Comparison of ENCODE assay signal across 26 cellular contexts in genomic region chr1:173744651-173745050, GRCh38.
"Had no signal": no experiment of that assay in that cellular context is flagged by ENCODE, and none has a peak within 500 bp of the region (broad histone marks: within the 10 kb centered on the region; RNA-seq: fewer than 3 reads in every experiment).

No MANE protein-coding gene starts in this region.

- FAIRE-seq: small intestine, urothelium cell line had no signal

- H3K27ac ChIP-seq: neutrophil, ovary, parathyroid adenoma, psoas muscle, right lobe of liver, sigmoid colon, stomach, thoracic aorta, thyroid gland, tibial nerve, upper lobe of left lung, vagina had no signal

- DNase-seq: naive thymus-derived CD8-positive, alpha-beta T cell; nephron progenitor cell; nucleus accumbens; ovary; posterior cingulate gyrus; psoas muscle; right cardiac atrium; right lobe of liver; sigmoid colon; small intestine; stimulated activated CD4-positive, alpha-beta T cell treated with anti-CD3 and anti-CD28 coated beads, Interleukin-15, amount 100 ng/mL, for 24 hours; stimulated activated CD4-positive, alpha-beta T cell treated with anti-CD3 and anti-CD28 coated beads, Interleukin-2, amount 100 ng/mL, for 24 hours; stimulated activated CD4-positive, alpha-beta T cell treated with anti-CD3 and anti-CD28 coated beads, Interleukin-2, amount 100 ng/mL, for 48 hours; stimulated activated CD4-positive, alpha-beta T cell treated with anti-CD3 and anti-CD28 coated beads, Interleukin-4, amount 100 ng/mL, for 24 hours; stimulated activated naive B cell treated with anti-CD40 and anti-IgM and Interleukin-4, amounts not matched to agents 10 μg/mL and 1 μg/mL and 100 μg/mL, for 72 hours; stimulated activated naive CD4-positive, alpha-beta T cell treated with Interleukin-2 at 50 U/mL for 16 hours; stomach; thyroid gland; trophoblast cell; upper lobe of left lung had no signal
